18 cellular contexts compared by ENCODE assay signal in genomic region chr5:128271071-128271470, GRCh38.
DNase-seq lines count a peak whose midpoint lies in the region; ATAC-seq and TF ChIP-seq lines count a peak whose summit lies in the region.
"Had no signal": no experiment of that assay in that cellular context is flagged by ENCODE, and none has a peak within 500 bp of the region (broad histone marks: within the 10 kb centered on the region; RNA-seq: fewer than 3 reads in every experiment).

No MANE protein-coding gene starts in this region.

- H3K27me3 ChIP-seq in cardiac muscle cell: no peaks in the 10 kb centered on the region
- H3K27me3 ChIP-seq in right cardiac atrium (ENCODE audit: control insufficient read depth, insufficient read depth): no peaks in the 10 kb centered on the region
- H3K27me3 ChIP-seq: BLaER1 had no signal

- H3K4me1 ChIP-seq in cardiac muscle cell (ENCODE audit: low read depth) (no peaks in the 10 kb centered on the region), right cardiac atrium (ENCODE audit: control insufficient read depth, insufficient read depth, low read length) (no peaks in the 10 kb centered on the region)

- CTCF ChIA-PET in activated naive CD4-positive, alpha-beta T cell treated with anti-CD3 and anti-CD28 coated beads, Interleukin-2, amount 10 ng/mL, durations not matched to agents 7 days and 5 days (lab: Charles Lee): no interaction called here

- H3K4me1 Mint-ChIP-seq in activated naive CD4-positive, alpha-beta T cell treated with anti-CD3 and anti-CD28 coated beads, Interleukin-2, amount 10 ng/mL, durations not matched to agents 7 days and 5 days: no peaks in the 10 kb centered on the region
- H3K4me1 Mint-ChIP-seq: CD4-positive, CD25-positive, alpha-beta regulatory T cell had no signal

- WGBS in right cardiac atrium: 74% methylated on average over 3 of the region's 3 CpGs

- H3K27ac ChIP-seq in cardiac muscle cell: peak overlapping the region; percentile 75
- no peak overlapping the region for H3K27ac ChIP-seq in right cardiac atrium (ENCODE audit: low read length)
- H3K27ac ChIP-seq: BLaER1, PC-9 had no signal

- H3K4me3 ChIP-seq in cardiac muscle cell (no peak overlapping the region), right cardiac atrium (ENCODE audit: low read length) (peak overlapping the region; percentile 29)
- H3K4me3 ChIP-seq: BLaER1, PC-9 had no signal

- no peaks in the 10 kb centered on the region for H3K36me3 Mint-ChIP-seq in activated naive CD4-positive, alpha-beta T cell treated with anti-CD3 and anti-CD28 coated beads, Interleukin-2, amount 10 ng/mL, durations not matched to agents 7 days and 5 days
- H3K36me3 Mint-ChIP-seq: CD4-positive, CD25-positive, alpha-beta regulatory T cell had no signal

- no peak overlapping the region for H3K27ac Mint-ChIP-seq in activated naive CD4-positive, alpha-beta T cell treated with anti-CD3 and anti-CD28 coated beads, Interleukin-2, amount 10 ng/mL, durations not matched to agents 7 days and 5 days
- H3K27ac Mint-ChIP-seq: CD4-positive, CD25-positive, alpha-beta regulatory T cell had no signal

- no peaks in the 10 kb centered on the region for H3K27me3 Mint-ChIP-seq in activated naive CD4-positive, alpha-beta T cell treated with anti-CD3 and anti-CD28 coated beads, Interleukin-2, amount 10 ng/mL, durations not matched to agents 7 days and 5 days
- H3K27me3 Mint-ChIP-seq: CD4-positive, CD25-positive, alpha-beta regulatory T cell had no signal

- TF ChIP-seq CTCF in cardiac muscle cell (IDR thresholded peaks at IDR 0.05; ENCODE audit: low read depth, low read length): no peak

- H3K9me3 ChIP-seq in cardiac muscle cell (ENCODE audit: low read depth) (no peaks in the 10 kb centered on the region), right cardiac atrium (ENCODE audit: control insufficient read depth, low read length) (no peaks in the 10 kb centered on the region)
- H3K9me3 ChIP-seq: BLaER1 had no signal

- DNase-seq in Right ventricle myocardium superior (no peak), cardiac septum (ENCODE audit: low spot score) (no peak), cardiac muscle cell (ENCODE audit: low read depth in 1 of 2, low spot score in 1 of 2) (no peak), right cardiac atrium (no peak), NCI-H446 (lab: John Stamatoyannopoulos, UW) (no peak)
- DNase-seq in activated naive CD4-positive, alpha-beta T cell treated with anti-CD3 and anti-CD28 coated beads, Interleukin-2, amount 10 ng/mL, durations not matched to agents 7 days and 5 days: no peak
- DNase-seq: CD4-positive, CD25-positive, alpha-beta regulatory T cell; Karpas-422; NCI-H1092 treated with DMSO at 0.1 percent for 48 hours; NCI-H1436; NCI-H1930; NCI-H2107; NCI-H526; PC-9; SHP77 had no signal

- ATAC-seq in Right ventricle myocardium superior (ENCODE audit: poor library complexity) (peak; percentile 50), right cardiac atrium (no peak), HG03045 (IDR thresholded peaks at IDR 0.05; ENCODE audit: unreplicated experiment) (no peak)
- ATAC-seq: HepG2 had no signal

- H3K36me3 ChIP-seq in cardiac muscle cell: peaks cover 89% of the 10 kb centered on the region
- H3K36me3 ChIP-seq: BLaER1 had no signal

- intact Hi-C loops in Right ventricle myocardium superior (cut with DNase I) (no loop called here), cardiac septum (cut with DNase I) (no loop called here), right cardiac atrium (cut with DNase I) (no loop called here)

- H3K4me3 Mint-ChIP-seq in activated naive CD4-positive, alpha-beta T cell treated with anti-CD3 and anti-CD28 coated beads, Interleukin-2, amount 10 ng/mL, durations not matched to agents 7 days and 5 days: no peak overlapping the region
- H3K4me3 Mint-ChIP-seq: CD4-positive, CD25-positive, alpha-beta regulatory T cell had no signal

- H3K9me3 Mint-ChIP-seq in activated naive CD4-positive, alpha-beta T cell treated with anti-CD3 and anti-CD28 coated beads, Interleukin-2, amount 10 ng/mL, durations not matched to agents 7 days and 5 days: no peaks in the 10 kb centered on the region
